Comparison of ENCODE assay signal across 8 cellular contexts in genomic region chr6:166459272-166459671, GRCh38.
"Had no signal": no experiment of that assay in that cellular context is flagged by ENCODE, and none has a peak within 500 bp of the region (broad histone marks: within the 10 kb centered on the region; RNA-seq: fewer than 3 reads in every experiment).

No MANE protein-coding gene starts in this region.

- DNase-seq: H9, HCEC 1CT, IMR-90, KBM-7 had no signal

- H2AFZ ChIP-seq: GM23338 had no signal

- H3K9me3 Mint-ChIP-seq: GM23338 had no signal

- FAIRE-seq: H1, H54 had no signal

- H3K4me3 Mint-ChIP-seq: GM23338, H9 had no signal

- H3K27ac ChIP-seq: HL-60 had no signal

- H3K4me2 ChIP-seq: GM23338 had no signal

- H3K4me3 ChIP-seq: GM23338 had no signal

- H3K27ac Mint-ChIP-seq: GM23338, H9 had no signal
